In the genomic region with DNA sequence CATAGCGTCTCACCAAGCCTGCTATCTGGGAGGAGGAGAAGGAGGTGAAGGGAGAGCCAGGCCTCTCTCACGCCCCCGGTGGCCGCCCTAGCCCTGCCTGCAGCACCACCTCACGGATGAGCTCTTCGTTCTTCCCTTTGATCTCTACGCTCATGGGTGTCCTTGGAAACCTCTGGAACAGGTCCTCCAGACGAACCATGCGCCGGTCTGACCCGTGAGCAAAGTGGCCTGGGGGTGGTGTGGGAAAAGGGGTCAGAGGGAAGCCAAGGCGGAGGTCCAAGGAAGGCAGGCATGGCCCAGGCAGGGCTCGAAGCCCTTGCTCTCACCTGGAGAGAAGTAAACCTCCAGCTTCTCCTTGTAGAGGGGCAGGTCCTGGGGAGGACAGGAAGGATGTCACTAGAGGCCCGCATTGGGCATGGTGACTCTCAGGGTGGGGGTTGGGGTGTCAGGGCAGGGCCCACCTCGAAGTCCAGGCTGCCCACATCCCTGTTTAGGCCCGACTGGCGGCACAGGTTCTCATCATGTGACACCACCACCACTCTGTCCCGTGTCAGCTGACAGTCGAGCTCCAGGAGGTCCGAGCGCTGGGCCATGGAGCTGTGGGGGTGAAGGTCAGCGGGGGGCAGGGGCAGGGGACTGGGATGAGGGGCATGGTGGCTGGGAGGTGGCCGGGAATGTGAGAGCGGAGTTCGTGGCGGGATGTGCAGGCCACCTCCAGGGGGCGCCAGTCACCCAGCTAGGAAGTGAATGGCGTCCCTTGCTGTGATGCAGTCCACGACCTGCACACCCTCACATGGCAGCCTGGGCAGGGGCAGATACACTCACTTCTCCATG, we compare ENCODE assay signal across 1 cellular context.
A peak's percentile ranks its signal among the peaks of the same experiment; 100 is the strongest.
TF ChIP-seq lines count a peak whose summit lies in the region.

No MANE protein-coding gene starts in this region.

TF ChIP-seq in HepG2, 621 proteins besides CTCF, POLR2A, EP300 and RAD21 (continued from another document and continues in another):
- TF ChIP-seq HOXD1 (CRISPR knock-in tag; IDR thresholded peaks at IDR 0.05) (0 out of 2 replicates have a peak, but pooled peaks have one; percentile 6), REXO4 (CRISPR knock-in tag; IDR thresholded peaks at IDR 0.05; ENCODE audit: borderline replicate concordance) (peak; percentile 43; the same call in 1 of the 2 replicates), SMAD3 (CRISPR knock-in tag; IDR thresholded peaks at IDR 0.05) (peak; percentile 19; the same call in 1 of the 2 replicates), SYNCRIP (IDR thresholded peaks at IDR 0.05; ENCODE audit: insufficient read depth, low read depth, low read length) (no peak), ZNF143 (CRISPR knock-in tag; IDR thresholded peaks at IDR 0.05) (peak; percentile 13; the same call in 1 of the 2 replicates), ARHGAP35 (CRISPR knock-in tag; IDR thresholded peaks at IDR 0.05; ENCODE audit: borderline replicate concordance) (no peak; the same call in 1 of the 2 replicates), KLF12 (CRISPR knock-in tag; IDR thresholded peaks at IDR 0.05; ENCODE audit: borderline replicate concordance) (peak; percentile 46; the same call in 1 of the 2 replicates), NFATC3 (CRISPR knock-in tag; IDR thresholded peaks at IDR 0.05) (peak; percentile 96), RORA (CRISPR knock-in tag; IDR thresholded peaks at IDR 0.05) (no peak), MTF2 (CRISPR knock-in tag; IDR thresholded peaks at IDR 0.05; ENCODE audit: borderline replicate concordance) (no peak), ZNF547 (CRISPR knock-in tag; IDR thresholded peaks at IDR 0.05) (peak; percentile 90; the same call in 1 of the 2 replicates), REL (CRISPR knock-in tag; conservative IDR thresholded peaks at IDR 0.05) (no peak; the same call in 1 of the 2 replicates), ADNP (CRISPR knock-in tag; IDR thresholded peaks at IDR 0.05) (peak; percentile 92), ZNF781 (CRISPR knock-in tag; IDR thresholded peaks at IDR 0.05; ENCODE audit: borderline replicate concordance, not compliant biosample characterization) (peak; percentile 94), RXRB (CRISPR knock-in tag; IDR thresholded peaks at IDR 0.05; ENCODE audit: borderline replicate concordance) (peak; percentile 67), GTF2F1 (IDR thresholded peaks at IDR 0.05; ENCODE audit: low read length) (no peak), SP4 (CRISPR knock-in tag; IDR thresholded peaks at IDR 0.05) (peak; percentile 11; the same call in 1 of the 2 replicates), NFIC (IDR thresholded peaks at IDR 0.05; ENCODE audit: low read length) (no peak), ZNF503 (CRISPR knock-in tag; IDR thresholded peaks at IDR 0.05) (no peak), NCOA2 (CRISPR knock-in tag; IDR thresholded peaks at IDR 0.05) (peak; percentile 55), RFX1 (IDR thresholded peaks at IDR 0.05) (no peak), ZNF18 (CRISPR knock-in tag; IDR thresholded peaks at IDR 0.05; ENCODE audit: insufficient replicate concordance) (peak; percentile 63), ZNF496 (CRISPR knock-in tag; IDR thresholded peaks at IDR 0.05; ENCODE audit: insufficient replicate concordance) (no peak), FOXM1 (CRISPR knock-in tag; IDR thresholded peaks at IDR 0.05) (no peak), LCORL (IDR thresholded peaks at IDR 0.05) (peak; percentile 22; the same call in 1 of the 2 replicates), LCORL (CRISPR knock-in tag; IDR thresholded peaks at IDR 0.05) (peak; percentile 93), AHR (CRISPR knock-in tag; IDR thresholded peaks at IDR 0.05) (peak; percentile 16; the same call in 1 of the 2 replicates), ZNF567 (CRISPR knock-in tag; IDR thresholded peaks at IDR 0.05; ENCODE audit: borderline replicate concordance) (no peak; the same call in 1 of the 2 replicates), HNRNPK (IDR thresholded peaks at IDR 0.05; ENCODE audit: low read depth, low read length, poor library complexity, severe bottlenecking) (peak; percentile 81), ZNF674 (CRISPR knock-in tag; IDR thresholded peaks at IDR 0.05; ENCODE audit: low read depth) (0 out of 2 replicates have a peak, but pooled peaks have one; percentile 28), REST (IDR thresholded peaks at IDR 0.05; ENCODE audit: borderline replicate concordance in 1 of 2, low read depth in 1 of 2, low read length in 2 of 2) (no peak), NFKBIZ (CRISPR knock-in tag; IDR thresholded peaks at IDR 0.05) (0 out of 2 replicates have a peak, but pooled peaks have one; percentile 43)
- TF ChIP-seq, protein P1, sequence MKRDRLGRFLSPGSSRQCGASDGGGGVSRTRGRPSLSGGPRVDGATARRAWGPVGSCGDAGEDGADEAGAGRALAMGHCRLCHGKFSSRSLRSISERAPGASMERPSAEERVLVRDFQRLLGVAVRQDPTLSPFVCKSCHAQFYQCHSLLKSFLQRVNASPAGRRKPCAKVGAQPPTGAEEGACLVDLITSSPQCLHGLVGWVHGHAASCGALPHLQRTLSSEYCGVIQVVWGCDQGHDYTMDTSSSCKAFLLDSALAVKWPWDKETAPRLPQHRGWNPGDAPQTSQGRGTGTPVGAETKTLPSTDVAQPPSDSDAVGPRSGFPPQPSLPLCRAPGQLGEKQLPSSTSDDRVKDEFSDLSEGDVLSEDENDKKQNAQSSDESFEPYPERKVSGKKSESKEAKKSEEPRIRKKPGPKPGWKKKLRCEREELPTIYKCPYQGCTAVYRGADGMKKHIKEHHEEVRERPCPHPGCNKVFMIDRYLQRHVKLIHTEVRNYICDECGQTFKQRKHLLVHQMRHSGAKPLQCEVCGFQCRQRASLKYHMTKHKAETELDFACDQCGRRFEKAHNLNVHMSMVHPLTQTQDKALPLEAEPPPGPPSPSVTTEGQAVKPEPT (CRISPR knock-in tag; IDR thresholded peaks at IDR 0.05; ENCODE audit: low read depth) = peak; percentile 88
- TF ChIP-seq, protein P2, sequence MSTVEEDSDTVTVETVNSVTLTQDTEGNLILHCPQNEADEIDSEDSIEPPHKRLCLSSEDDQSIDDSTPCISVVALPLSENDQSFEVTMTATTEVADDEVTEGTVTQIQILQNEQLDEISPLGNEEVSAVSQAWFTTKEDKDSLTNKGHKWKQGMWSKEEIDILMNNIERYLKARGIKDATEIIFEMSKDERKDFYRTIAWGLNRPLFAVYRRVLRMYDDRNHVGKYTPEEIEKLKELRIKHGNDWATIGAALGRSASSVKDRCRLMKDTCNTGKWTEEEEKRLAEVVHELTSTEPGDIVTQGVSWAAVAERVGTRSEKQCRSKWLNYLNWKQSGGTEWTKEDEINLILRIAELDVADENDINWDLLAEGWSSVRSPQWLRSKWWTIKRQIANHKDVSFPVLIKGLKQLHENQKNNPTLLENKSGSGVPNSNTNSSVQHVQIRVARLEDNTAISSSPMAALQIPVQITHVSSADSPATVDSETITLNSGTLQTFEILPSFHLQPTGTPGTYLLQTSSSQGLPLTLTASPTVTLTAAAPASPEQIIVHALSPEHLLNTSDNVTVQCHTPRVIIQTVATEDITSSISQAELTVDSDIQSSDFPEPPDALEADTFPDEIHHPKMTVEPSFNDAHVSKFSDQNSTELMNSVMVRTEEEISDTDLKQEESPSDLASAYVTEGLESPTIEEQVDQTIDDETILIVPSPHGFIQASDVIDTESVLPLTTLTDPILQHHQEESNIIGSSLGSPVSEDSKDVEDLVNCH (CRISPR knock-in tag; IDR thresholded peaks at IDR 0.05) = no peak
- TF ChIP-seq, protein P3, sequence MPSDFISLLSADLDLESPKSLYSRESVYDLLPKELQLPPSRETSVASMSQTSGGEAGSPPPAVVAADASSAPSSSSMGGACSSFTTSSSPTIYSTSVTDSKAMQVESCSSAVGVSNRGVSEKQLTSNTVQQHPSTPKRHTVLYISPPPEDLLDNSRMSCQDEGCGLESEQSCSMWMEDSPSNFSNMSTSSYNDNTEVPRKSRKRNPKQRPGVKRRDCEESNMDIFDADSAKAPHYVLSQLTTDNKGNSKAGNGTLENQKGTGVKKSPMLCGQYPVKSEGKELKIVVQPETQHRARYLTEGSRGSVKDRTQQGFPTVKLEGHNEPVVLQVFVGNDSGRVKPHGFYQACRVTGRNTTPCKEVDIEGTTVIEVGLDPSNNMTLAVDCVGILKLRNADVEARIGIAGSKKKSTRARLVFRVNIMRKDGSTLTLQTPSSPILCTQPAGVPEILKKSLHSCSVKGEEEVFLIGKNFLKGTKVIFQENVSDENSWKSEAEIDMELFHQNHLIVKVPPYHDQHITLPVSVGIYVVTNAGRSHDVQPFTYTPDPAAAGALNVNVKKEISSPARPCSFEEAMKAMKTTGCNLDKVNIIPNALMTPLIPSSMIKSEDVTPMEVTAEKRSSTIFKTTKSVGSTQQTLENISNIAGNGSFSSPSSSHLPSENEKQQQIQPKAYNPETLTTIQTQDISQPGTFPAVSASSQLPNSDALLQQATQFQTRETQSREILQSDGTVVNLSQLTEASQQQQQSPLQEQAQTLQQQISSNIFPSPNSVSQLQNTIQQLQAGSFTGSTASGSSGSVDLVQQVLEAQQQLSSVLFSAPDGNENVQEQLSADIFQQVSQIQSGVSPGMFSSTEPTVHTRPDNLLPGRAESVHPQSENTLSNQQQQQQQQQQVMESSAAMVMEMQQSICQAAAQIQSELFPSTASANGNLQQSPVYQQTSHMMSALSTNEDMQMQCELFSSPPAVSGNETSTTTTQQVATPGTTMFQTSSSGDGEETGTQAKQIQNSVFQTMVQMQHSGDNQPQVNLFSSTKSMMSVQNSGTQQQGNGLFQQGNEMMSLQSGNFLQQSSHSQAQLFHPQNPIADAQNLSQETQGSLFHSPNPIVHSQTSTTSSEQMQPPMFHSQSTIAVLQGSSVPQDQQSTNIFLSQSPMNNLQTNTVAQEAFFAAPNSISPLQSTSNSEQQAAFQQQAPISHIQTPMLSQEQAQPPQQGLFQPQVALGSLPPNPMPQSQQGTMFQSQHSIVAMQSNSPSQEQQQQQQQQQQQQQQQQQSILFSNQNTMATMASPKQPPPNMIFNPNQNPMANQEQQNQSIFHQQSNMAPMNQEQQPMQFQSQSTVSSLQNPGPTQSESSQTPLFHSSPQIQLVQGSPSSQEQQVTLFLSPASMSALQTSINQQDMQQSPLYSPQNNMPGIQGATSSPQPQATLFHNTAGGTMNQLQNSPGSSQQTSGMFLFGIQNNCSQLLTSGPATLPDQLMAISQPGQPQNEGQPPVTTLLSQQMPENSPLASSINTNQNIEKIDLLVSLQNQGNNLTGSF (CRISPR knock-in tag; IDR thresholded peaks at IDR 0.05) = no peak; the same call in 1 of the 2 replicates
- TF ChIP-seq, protein P4, sequence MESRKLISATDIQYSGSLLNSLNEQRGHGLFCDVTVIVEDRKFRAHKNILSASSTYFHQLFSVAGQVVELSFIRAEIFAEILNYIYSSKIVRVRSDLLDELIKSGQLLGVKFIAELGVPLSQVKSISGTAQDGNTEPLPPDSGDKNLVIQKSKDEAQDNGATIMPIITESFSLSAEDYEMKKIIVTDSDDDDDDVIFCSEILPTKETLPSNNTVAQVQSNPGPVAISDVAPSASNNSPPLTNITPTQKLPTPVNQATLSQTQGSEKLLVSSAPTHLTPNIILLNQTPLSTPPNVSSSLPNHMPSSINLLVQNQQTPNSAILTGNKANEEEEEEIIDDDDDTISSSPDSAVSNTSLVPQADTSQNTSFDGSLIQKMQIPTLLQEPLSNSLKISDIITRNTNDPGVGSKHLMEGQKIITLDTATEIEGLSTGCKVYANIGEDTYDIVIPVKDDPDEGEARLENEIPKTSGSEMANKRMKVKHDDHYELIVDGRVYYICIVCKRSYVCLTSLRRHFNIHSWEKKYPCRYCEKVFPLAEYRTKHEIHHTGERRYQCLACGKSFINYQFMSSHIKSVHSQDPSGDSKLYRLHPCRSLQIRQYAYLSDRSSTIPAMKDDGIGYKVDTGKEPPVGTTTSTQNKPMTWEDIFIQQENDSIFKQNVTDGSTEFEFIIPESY (CRISPR knock-in tag; IDR thresholded peaks at IDR 0.05) = peak; percentile 93
